In genomic region chr2:161250864-161251436, GRCh38 we compare ENCODE assay signal across 8 cellular contexts. TPM values are rescaled to one million over a fixed set of nuclear protein-coding genes. Genes with fewer than 3 reads are reported as not detected.
DNase-seq lines count a peak whose midpoint lies in the region; ATAC-seq, FAIRE-seq and TF ChIP-seq lines count a peak whose summit lies in the region.

No MANE protein-coding gene starts in this region.

- TF ChIP-seq CTCF in D721Med (IDR thresholded peaks at IDR 0.05; ENCODE audit: insufficient read depth, missing control alignments) (peak; percentile 74), cardiac fibroblast (IDR thresholded peaks at IDR 0.05; ENCODE audit: low read depth, low read length) (peak; percentile 58)

- WGBS in aorta, 2 donors = 15 to 17% methylated on average over 2 of the region's 2 CpGs

- peaks cover 0 to 6% (median 0%) of the 10 kb centered on the region in 3 donors for H3K4me1 Mint-ChIP-seq in naive B cell

- no peak overlapping the region for H3K4me3 Mint-ChIP-seq in naive B cell

- H3K9me3 ChIP-seq in aorta (ENCODE audit: control insufficient read depth, low read length) = no peaks in the 10 kb centered on the region

- H3K9me3 Mint-ChIP-seq in naive B cell = no peaks in the 10 kb centered on the region

- peaks cover 0 to 7% (median 0%) of the 10 kb centered on the region in 3 donors for H3K27me3 Mint-ChIP-seq in naive B cell

- peak; percentile 95 for FAIRE-seq in D721Med (lab: Jason Lieb, UNC)

- no peaks in the 10 kb centered on the region for H3K36me3 Mint-ChIP-seq in naive B cell

- ATAC-seq in GM19035 (IDR thresholded peaks at IDR 0.05; ENCODE audit: unreplicated experiment) (peak; percentile 54), HG03457 (IDR thresholded peaks at IDR 0.05; ENCODE audit: unreplicated experiment) (peak; percentile 73), naive B cell (ENCODE audit: low read depth in 2 of 2) (peak; percentile 63 to 65), aorta (ENCODE audit: low FRiP score) (no peak)

- no peaks in the 10 kb centered on the region for H3K36me3 ChIP-seq in aorta (ENCODE audit: control insufficient read depth in 1 of 2, insufficient read depth in 2 of 2, low read length in 1 of 2)

- H3K4me1 ChIP-seq in aorta (ENCODE audit: control insufficient read depth in 1 of 2, insufficient read depth in 2 of 2, low read length in 2 of 2) = no peaks in the 10 kb centered on the region

- H3K27me3 ChIP-seq in aorta (ENCODE audit: control insufficient read depth in 1 of 2, insufficient read depth in 2 of 2, low read length in 1 of 2) = no peaks in the 10 kb centered on the region

- DNase-seq in D721Med (ENCODE audit: insufficient read length, low spot score) (no peak), NCI-H526 treated with DMSO at 0.1 percent for 48 hours (lab: John Stamatoyannopoulos, UW) (peak; percentile 73), cardiac fibroblast (ENCODE audit: low read depth in 2 of 2) (peak; percentile 54 to 66), naive B cell (no peak), aorta (no peak)
- DNase-seq in activated CD4-positive, alpha-beta T cell treated with anti-CD3 and anti-CD28 coated beads, Interleukin-2, amount 50 U/mL, for 4 hours = no peak

- H3K4me3 ChIP-seq in cardiac fibroblast (replicated peaks in 1 of 2; ENCODE audit: low read depth in 2 of 2, low read length in 2 of 2) = no peak overlapping the region
- no peak overlapping the region for H3K4me3 ChIP-seq in aorta (ENCODE audit: low read length in 2 of 2)

- no peak overlapping the region for H3K27ac ChIP-seq in aorta (ENCODE audit: low read depth in 1 of 2, low read length in 2 of 2)

- H3K27ac Mint-ChIP-seq in naive B cell = no peak overlapping the region

- intact Hi-C loops in aorta (cut with DNase I) = no loop called here

RNA-seq across cellular contexts. Expression of gene PSMD14, which starts 57.3 kb away (rescaled TPM):
- 10 to 100 TPM; 45.7 to 99.6 (median 49.9) TPM for polyA plus RNA-seq in naive B cell (ENCODE audit: low read depth in 6 of 6)
- 10 to 100 TPM; 26.9 to 31.8 TPM for total RNA-seq in aorta
- polyA plus RNA-seq in aorta = 10 to 100 TPM; 21.0 to 47.7 TPM

Comparison
In these comparisons a context has a peak if more than half of its experiments do, and no peak if none do; other contexts are left out.
1. DNase-seq: peak in NCI-H526 treated with DMSO at 0.1 percent for 48 hours (single experiment) and cardiac fibroblast (2 of 2); none in D721Med (single experiment), naive B cell (single experiment), aorta (0 of 2) and activated CD4-positive, alpha-beta T cell treated with anti-CD3 and anti-CD28 coated beads, Interleukin-2, amount 50 U/mL, for 4 hours (0 of 2).